Comparison of ENCODE assay signal across 13 cellular contexts in the genomic region with DNA sequence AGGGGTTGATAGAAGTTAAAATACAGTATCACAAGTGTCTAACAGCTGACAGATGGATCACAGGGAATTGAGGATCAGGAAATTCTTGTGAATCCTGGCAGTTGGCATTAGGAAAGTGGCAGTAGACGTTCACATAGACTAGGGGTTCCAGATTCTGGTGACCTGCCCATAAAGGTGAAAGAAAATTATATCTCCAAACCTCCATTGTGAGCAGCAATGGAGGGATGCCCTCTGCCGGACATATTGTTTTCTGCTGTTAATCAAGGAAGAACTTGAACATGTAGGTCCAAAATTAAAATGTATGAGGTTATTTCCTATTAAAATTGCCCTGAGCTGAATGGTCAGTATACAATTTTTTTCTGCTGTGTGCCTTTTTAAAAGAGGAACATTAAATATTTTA. TPM values are rescaled to one million over a fixed set of nuclear protein-coding genes. Genes with fewer than 3 reads are reported as not detected.
A peak's percentile ranks its signal among the peaks of the same experiment; 100 is the strongest.
DNase-seq lines count a peak whose midpoint lies in the region; ATAC-seq and TF ChIP-seq lines count a peak whose summit lies in the region.
"Had no signal": no experiment of that assay in that cellular context is flagged by ENCODE, and none has a peak within 500 bp of the region (broad histone marks: within the 10 kb centered on the region; RNA-seq: fewer than 3 reads in every experiment).

No MANE protein-coding gene starts in this region.

- no peaks in the 10 kb centered on the region for H3K9me3 Mint-ChIP-seq in glutamatergic neuron (ENCODE audit: unreplicated experiment)
- H3K9me3 Mint-ChIP-seq in activated T-cell treated with anti-CD3 and anti-CD28 coated beads, Interleukin-2, amount 50 U/mL, for 72 hours, result no peaks in the 10 kb centered on the region
- H3K9me3 Mint-ChIP-seq: activated CD4-positive, alpha-beta T cell treated with anti-CD3 and anti-CD28 coated beads, Interleukin-2, amount 10 ng/mL, durations not matched to agents 24 days and 14 days had no signal

- no peak overlapping the region for H3K4me2 ChIP-seq in GM23248 (ENCODE audit: unreplicated experiment)

- H3K36me3 Mint-ChIP-seq in glutamatergic neuron (ENCODE audit: unreplicated experiment), result no peaks in the 10 kb centered on the region
- no peaks in the 10 kb centered on the region for H3K36me3 Mint-ChIP-seq in activated T-cell treated with anti-CD3 and anti-CD28 coated beads, Interleukin-2, amount 50 U/mL, for 72 hours (ENCODE audit: insufficient read depth in 2 of 2)

- H3K27ac ChIP-seq in GM23248, result no peak overlapping the region
- H3K27ac ChIP-seq in RWPE1, result no peak overlapping the region
- H3K27ac ChIP-seq: thoracic aorta had no signal

- no peak for ATAC-seq in activated T-cell treated with anti-CD3 and anti-CD28 coated beads, Interleukin-2, amount 50 U/mL, for 72 hours (replicated peaks in 1 of 2)
- ATAC-seq in GM18517 (IDR thresholded peaks at IDR 0.05; ENCODE audit: unreplicated experiment), result no peak
- no peak for ATAC-seq in HG03342 (IDR thresholded peaks at IDR 0.05; ENCODE audit: unreplicated experiment)

- H3K27me3 ChIP-seq in GM23248 (replicated peaks; ENCODE audit: insufficient read depth), result no peaks in the 10 kb centered on the region

- no peaks in the 10 kb centered on the region for H3F3A ChIP-seq in GM23248 (ENCODE audit: insufficient read depth)

- 0 out of 2 replicates have a peak, but pooled peaks have one; percentile 9 for TF ChIP-seq CTCF in RWPE1 (conservative IDR thresholded peaks at IDR 0.05; ENCODE audit: low read depth)
- peak; percentile 49 for TF ChIP-seq CTCF in glutamatergic neuron (IDR thresholded peaks at IDR 0.05; ENCODE audit: partially characterized antibody, unreplicated experiment)

- H3K4me1 ChIP-seq in GM23248 (ENCODE audit: insufficient read depth), result no peaks in the 10 kb centered on the region

- no peaks in the 10 kb centered on the region for H4K20me1 ChIP-seq in GM23248 (ENCODE audit: insufficient read depth)

- H3K36me3 ChIP-seq in GM23248 (ENCODE audit: low read depth), result no peaks in the 10 kb centered on the region
- H3K36me3 ChIP-seq: thoracic aorta had no signal

- no peak overlapping the region for H2AFZ ChIP-seq in GM23248

- no peaks in the 10 kb centered on the region for H3K27me3 Mint-ChIP-seq in glutamatergic neuron (ENCODE audit: unreplicated experiment)
- H3K27me3 Mint-ChIP-seq in activated T-cell treated with anti-CD3 and anti-CD28 coated beads, Interleukin-2, amount 50 U/mL, for 72 hours (ENCODE audit: low read depth), result peaks cover 9% of the 10 kb centered on the region

- H3K4me1 Mint-ChIP-seq in glutamatergic neuron (ENCODE audit: low read depth, unreplicated experiment), result no peaks in the 10 kb centered on the region
- H3K4me1 Mint-ChIP-seq in activated T-cell treated with anti-CD3 and anti-CD28 coated beads, Interleukin-2, amount 50 U/mL, for 72 hours (ENCODE audit: low read depth), result no peaks in the 10 kb centered on the region
- H3K4me1 Mint-ChIP-seq: activated CD4-positive, alpha-beta T cell treated with anti-CD3 and anti-CD28 coated beads, Interleukin-2, amount 10 ng/mL, durations not matched to agents 24 days and 14 days had no signal

- in situ Hi-C loops in GM23248 (cut with MboI), result no loop called here

- WGBS in GM23248 (ENCODE audit: low coverage in 1 of 2, low lambda C conversion rate in 2 of 2, missing lambda C conversion rate in 2 of 2), 2 experiments, result 10 to 19% methylated on average over 2 of the region's 2 CpGs

- H3K79me2 ChIP-seq in GM23248 (ENCODE audit: insufficient read depth), result no peaks in the 10 kb centered on the region

- POLR2A ChIA-PET in RWPE1 (lab: Yijun Ruan, JAX; ENCODE audit: low non-redundant PET), result no interaction called here

- H3K4me3 Mint-ChIP-seq in glutamatergic neuron (ENCODE audit: unreplicated experiment), result no peak overlapping the region
- no peak overlapping the region for H3K4me3 Mint-ChIP-seq in activated T-cell treated with anti-CD3 and anti-CD28 coated beads, Interleukin-2, amount 50 U/mL, for 72 hours
- H3K4me3 Mint-ChIP-seq: activated CD4-positive, alpha-beta T cell treated with anti-CD3 and anti-CD28 coated beads, Interleukin-2, amount 10 ng/mL, durations not matched to agents 24 days and 14 days had no signal

- DNase-seq in D341Med (ENCODE audit: low spot score), result peak; percentile 30
- DNase-seq in GM23248, result peak; percentile 6
- DNase-seq in RWPE1 (ENCODE audit: low spot score), result no peak
- DNase-seq in glutamatergic neuron, result peak; percentile 30
- no peak for DNase-seq in dedifferentiated amniotic fluid mesenchymal stem cell (ENCODE audit: extremely low spot score)
- DNase-seq in activated T-cell treated with anti-CD3 and anti-CD28 coated beads, Interleukin-2, amount 50 U/mL, for 72 hours, result no peak
- DNase-seq: activated CD4-positive, alpha-beta T cell treated with anti-CD3 and anti-CD28 coated beads, Interleukin-2, amount 10 ng/mL, durations not matched to agents 24 days and 14 days; cerebellar nuclear complex; NCI-H187 treated with DMSO at 0.1 percent for 48 hours had no signal

- no peaks in the 10 kb centered on the region for H3K9me3 ChIP-seq in GM23248 (ENCODE audit: low read depth)
- H3K9me3 ChIP-seq: thoracic aorta had no signal

- no peak overlapping the region for H3K9ac ChIP-seq in GM23248

- no peak overlapping the region for H3K4me3 ChIP-seq in GM23248
- H3K4me3 ChIP-seq: thoracic aorta had no signal

- CTCF ChIA-PET in RWPE1 (lab: Yijun Ruan, JAX), result no interaction called here

- no peaks in the 10 kb centered on the region for H3K9me2 ChIP-seq in GM23248 (ENCODE audit: insufficient read depth)

- H3K27ac Mint-ChIP-seq in glutamatergic neuron (ENCODE audit: unreplicated experiment), result no peak overlapping the region
- H3K27ac Mint-ChIP-seq in activated T-cell treated with anti-CD3 and anti-CD28 coated beads, Interleukin-2, amount 50 U/mL, for 72 hours, result no peak overlapping the region
- H3K27ac Mint-ChIP-seq: activated CD4-positive, alpha-beta T cell treated with anti-CD3 and anti-CD28 coated beads, Interleukin-2, amount 10 ng/mL, durations not matched to agents 24 days and 14 days had no signal

RNA-seq across cellular contexts. Expression of a gene that starts 5.1 kb away (rescaled TPM):
- total RNA-seq in GM23248 (2014; rRNA removed; shearing (Covaris generic)), result not detected in 2 replicates
- polyA plus RNA-seq in GM23248 (2016; fragmentation: Nextera tagmentation; extraction: Ambion mirVana), result not detected in 2 replicates
- total RNA-seq in glutamatergic neuron (ENCODE audit: unreplicated experiment), result not detected
- not detected for total RNA-seq in activated T-cell treated with anti-CD3 and anti-CD28 coated beads, Interleukin-2, amount 50 U/mL, for 72 hours
- total RNA-seq: activated CD4-positive, alpha-beta T cell treated with anti-CD3 and anti-CD28 coated beads, Interleukin-2, amount 10 ng/mL, durations not matched to agents 24 days and 14 days; thoracic aorta had no signal
- polyA plus RNA-seq: keratinocyte had no signal

Comparison
In these comparisons a context has a peak if more than half of its experiments do, and no peak if none do; other contexts are left out.
1. DNase-seq: peak in D341Med (single experiment), GM23248 (single experiment) and glutamatergic neuron (single experiment); none in RWPE1 (single experiment), dedifferentiated amniotic fluid mesenchymal stem cell (single experiment) and activated T-cell treated with anti-CD3 and anti-CD28 coated beads, Interleukin-2, amount 50 U/mL, for 72 hours (0 of 2).